1 cellular context compared by ENCODE assay signal in genomic region chr5:125486634-125487033, GRCh38.
TF ChIP-seq lines count a peak whose summit lies in the region.

No MANE protein-coding gene starts in this region.

TF ChIP-seq in SK-N-SH, 30 proteins besides CTCF, POLR2A, EP300 and RAD21 (continued from another document):
- TF ChIP-seq GABPA (IDR thresholded peaks at IDR 0.05; ENCODE audit: low read depth) (no peak), TAF1 (IDR thresholded peaks at IDR 0.05; ENCODE audit: borderline replicate concordance, low read depth, low read length) (no peak), NFIC (IDR thresholded peaks at IDR 0.05; ENCODE audit: borderline replicate concordance) (peak; percentile 49; the same call in 1 of the 2 replicates)
- TF ChIP-seq, protein P1, sequence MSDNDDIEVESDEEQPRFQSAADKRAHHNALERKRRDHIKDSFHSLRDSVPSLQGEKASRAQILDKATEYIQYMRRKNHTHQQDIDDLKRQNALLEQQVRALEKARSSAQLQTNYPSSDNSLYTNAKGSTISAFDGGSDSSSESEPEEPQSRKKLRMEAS (IDR thresholded peaks at IDR 0.05; ENCODE audit: low read depth): no peak
